Comparison of ENCODE assay signal across 8 cellular contexts in the genomic region with DNA sequence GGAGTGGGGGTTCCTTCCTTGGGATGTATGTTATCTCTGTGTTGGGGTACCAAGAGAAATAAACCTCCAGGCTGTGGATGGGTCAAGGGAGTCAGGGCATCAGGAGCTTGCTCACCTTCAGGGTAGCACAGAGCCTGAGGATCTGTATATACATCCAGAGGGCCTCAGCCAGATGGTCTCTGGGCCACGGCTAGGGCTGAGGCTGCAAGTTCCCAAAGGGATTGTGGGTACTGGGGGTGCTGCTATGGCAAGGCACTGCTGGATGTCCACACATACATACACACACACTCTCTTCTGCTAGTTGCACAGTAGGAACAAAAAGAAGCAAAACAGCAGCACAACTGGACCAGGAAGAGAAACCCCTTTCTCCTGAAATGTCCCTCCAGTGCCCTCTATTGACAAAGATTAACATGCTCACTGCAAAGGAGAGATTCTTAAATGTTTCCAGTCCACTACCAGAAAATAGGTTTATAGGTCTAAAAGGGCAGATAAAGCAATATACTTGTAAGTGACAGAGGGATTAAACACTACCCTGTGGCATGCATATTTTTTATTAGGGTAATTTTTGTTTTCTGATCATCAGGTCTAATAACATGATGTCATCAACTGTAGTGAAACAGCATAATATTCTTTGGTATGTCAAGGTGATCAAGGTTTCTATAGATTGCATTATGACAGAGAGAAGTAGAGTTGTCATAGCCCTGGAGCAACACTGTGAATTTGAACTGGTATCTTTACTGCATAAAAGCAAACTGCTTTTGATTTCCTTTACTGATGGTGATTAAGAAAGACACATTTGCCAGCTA. TPM values are rescaled to one million over a fixed set of nuclear protein-coding genes. Genes with fewer than 3 reads are reported as not detected.
DNase-seq lines count a peak whose midpoint lies in the region; ATAC-seq, FAIRE-seq and TF ChIP-seq lines count a peak whose summit lies in the region.
"Had no signal": no experiment of that assay in that cellular context is flagged by ENCODE, and none has a peak within 500 bp of the region (broad histone marks: within the 10 kb centered on the region; RNA-seq: fewer than 3 reads in every experiment).

No MANE protein-coding gene starts in this region.

- H3K79me2 ChIP-seq in GM12878 (ENCODE audit: control insufficient read depth, insufficient read depth, low read length): no peaks in the 10 kb centered on the region

- H3K27me3 ChIP-seq in GM12878 (replicated peaks in 1 of 2; ENCODE audit: control insufficient read depth in 2 of 2, insufficient read depth in 2 of 2, low read length in 1 of 2): no peaks in the 10 kb centered on the region; a peak in 1 of 4 replicates
- no peaks in the 10 kb centered on the region for H3K27me3 ChIP-seq in pancreas
- H3K27me3 ChIP-seq: SJCRH30 had no signal

- H3K9ac ChIP-seq in GM12878 (ENCODE audit: control insufficient read depth, insufficient read depth, low read length): no peak overlapping the region

- TF ChIP-seq CTCF in GM12878 (IDR thresholded peaks at IDR 0.05 in 2 of 3, conservative IDR thresholded peaks at IDR 0.05 in 1 of 3; ENCODE audit: control insufficient read depth in 2 of 3, extremely low read depth in 1 of 3, insufficient read depth in 1 of 3, low read depth in 3 of 3, low read length in 3 of 3): peak; percentile 38 to 50 (median 43); a peak in 4 of 6 replicates
- peak in 3 of 4 donors; percentile 16 to 30 (median 29) for TF ChIP-seq CTCF in pancreas (IDR thresholded peaks at IDR 0.05)

- 14% methylated on average over 1 of the region's 1 CpG for WGBS in GM12878 (ENCODE audit: insufficient coverage, insufficient replicate concordance, low lambda C conversion rate, missing lambda C conversion rate)
- 90 to 94% methylated on average over 1 of the region's 1 CpG for WGBS in pancreas, 2 donors

- peak overlapping the region; percentile 41; the same call in 1 of the 2 replicates for H2AFZ ChIP-seq in GM12878 (ENCODE audit: control insufficient read depth, low read depth, low read length)

- no peak overlapping the region for H3K27ac ChIP-seq in GM12878 (ENCODE audit: control insufficient read depth, insufficient read depth)
- H3K27ac ChIP-seq in pancreas: no peak overlapping the region
- H3K27ac ChIP-seq: SJCRH30 had no signal

- DNase-seq in GM18507 (ENCODE audit: extremely low spot score, insufficient read length, low read depth): no peak
- DNase-seq in GM12878 (ENCODE audit: low read depth, low spot score): no peak
- DNase-seq in pancreas: no peak
- no peak for DNase-seq in cerebellar cortex (ENCODE audit: low spot score)
- no peak for DNase-seq in activated CD4-positive, alpha-beta T cell treated with anti-CD3 and anti-CD28 coated beads, Interleukin-2, amount 50 U/mL, for 1 hour

- TF ChIP-seq RAD21 in GM12878 (IDR thresholded peaks at IDR 0.05; ENCODE audit: insufficient read depth, low read depth, low read length): peak; percentile 51

- H3K4me1 ChIP-seq in GM12878 (ENCODE audit: control insufficient read depth, insufficient read depth, low read length) (no peaks in the 10 kb centered on the region), pancreas (no peaks in the 10 kb centered on the region)
- H3K4me1 ChIP-seq: SJCRH30 had no signal

- BruUV-seq in GM12878 (replicated peaks; lab: Mats Ljungman, UMichigan): no TSS peak

- H3K36me3 ChIP-seq in GM12878 (ENCODE audit: control insufficient read depth in 2 of 2, insufficient read depth in 2 of 2, low read length in 1 of 2): no peaks in the 10 kb centered on the region
- no peaks in the 10 kb centered on the region for H3K36me3 ChIP-seq in pancreas
- H3K36me3 ChIP-seq: SJCRH30 had no signal

- TF ChIP-seq POLR2A in GM12878 (IDR thresholded peaks at IDR 0.05; ENCODE audit: low read depth, low read length): no peak

- intact Hi-C loops in GM12878 (cut with micrococcal nuclease; ENCODE audit: unreplicated experiment): loop anchor here (5.0 kb wide), 3 partner anchors 147 to 628 kb away; no protein-coding TSS in a partner anchor
- intact Hi-C loops in pancreas (cut with DNase I): no loop called here

- RAD21 ChIA-PET in GM12878 (lab: Charles Lee; ENCODE audit: unreplicated experiment): interaction anchor here (0.6 to 1.9 kb wide), 4 partner anchors 15 to 956 kb away, joined by 3 to 8 read pairs (median 3); no protein-coding TSS in a partner anchor

- no peaks in the 10 kb centered on the region for H4K20me1 ChIP-seq in GM12878 (ENCODE audit: control insufficient read depth, insufficient read depth)

- no peak for TF ChIP-seq EP300 in GM12878 (IDR thresholded peaks at IDR 0.05; ENCODE audit: borderline replicate concordance in 1 of 2, control insufficient read depth in 1 of 2, low read depth in 2 of 2, low read length in 2 of 2)

- POLR2A ChIA-PET in GM12878 (lab: Charles Lee): no interaction called here

- CTCF ChIA-PET in GM12878 (lab: Yijun Ruan, JAX): interaction anchor here (0.9 to 1.3 kb wide), 6 partner anchors 18 to 625 kb away, joined by 3 to 6 read pairs (median 4); no protein-coding TSS in a partner anchor

- H3K4me3 ChIP-seq in GM12878 (no peak overlapping the region), pancreas (no peak overlapping the region)
- H3K4me3 ChIP-seq: SJCRH30 had no signal

- SMC1A ChIA-PET in GM12878 (lab: Charles Lee; ENCODE audit: uncharacterized antibody, unreplicated experiment): interaction anchor here (0.8 to 1.5 kb wide), 4 partner anchors 10 to 693 kb away, joined by 3 to 4 read pairs (median 3); no protein-coding TSS in a partner anchor

- ATAC-seq in HG03439 (IDR thresholded peaks at IDR 0.05; ENCODE audit: unreplicated experiment) (peak; percentile 57), GM12878 (peak; percentile 87), pancreas (peak in 3 of 4 donors; percentile 59 to 76 (median 75)), HG03457 (IDR thresholded peaks at IDR 0.05; ENCODE audit: unreplicated experiment) (no peak)

- FAIRE-seq in GM18507 (lab: Jason Lieb, UNC): peak; percentile 15
- peak; percentile 78 for FAIRE-seq in GM12878 (lab: Jason Lieb, UNC)
- no peak for FAIRE-seq in pancreas (lab: Jason Lieb, UNC)

- in situ Hi-C loops in GM12878 (cut with MboI): loop anchor here (25.0 kb wide), 1 partner anchor 618 kb away; no protein-coding TSS in a partner anchor

- no peaks in the 10 kb centered on the region for H3K9me3 ChIP-seq in GM12878 (replicated peaks; ENCODE audit: control insufficient read depth, insufficient read depth, low read length)
- no peaks in the 10 kb centered on the region for H3K9me3 ChIP-seq in pancreas
- H3K9me3 ChIP-seq: SJCRH30 had no signal

- no peak overlapping the region for H3K4me2 ChIP-seq in GM12878 (ENCODE audit: control insufficient read depth, insufficient read depth)

TF ChIP-seq in GM12878, 131 proteins besides CTCF, POLR2A, EP300 and RAD21 (continues in another document):
- TF ChIP-seq KAT2A (conservative IDR thresholded peaks at IDR 0.05; ENCODE audit: control insufficient read depth, low read depth, low read length): no peak
- TF ChIP-seq, protein P1, sequence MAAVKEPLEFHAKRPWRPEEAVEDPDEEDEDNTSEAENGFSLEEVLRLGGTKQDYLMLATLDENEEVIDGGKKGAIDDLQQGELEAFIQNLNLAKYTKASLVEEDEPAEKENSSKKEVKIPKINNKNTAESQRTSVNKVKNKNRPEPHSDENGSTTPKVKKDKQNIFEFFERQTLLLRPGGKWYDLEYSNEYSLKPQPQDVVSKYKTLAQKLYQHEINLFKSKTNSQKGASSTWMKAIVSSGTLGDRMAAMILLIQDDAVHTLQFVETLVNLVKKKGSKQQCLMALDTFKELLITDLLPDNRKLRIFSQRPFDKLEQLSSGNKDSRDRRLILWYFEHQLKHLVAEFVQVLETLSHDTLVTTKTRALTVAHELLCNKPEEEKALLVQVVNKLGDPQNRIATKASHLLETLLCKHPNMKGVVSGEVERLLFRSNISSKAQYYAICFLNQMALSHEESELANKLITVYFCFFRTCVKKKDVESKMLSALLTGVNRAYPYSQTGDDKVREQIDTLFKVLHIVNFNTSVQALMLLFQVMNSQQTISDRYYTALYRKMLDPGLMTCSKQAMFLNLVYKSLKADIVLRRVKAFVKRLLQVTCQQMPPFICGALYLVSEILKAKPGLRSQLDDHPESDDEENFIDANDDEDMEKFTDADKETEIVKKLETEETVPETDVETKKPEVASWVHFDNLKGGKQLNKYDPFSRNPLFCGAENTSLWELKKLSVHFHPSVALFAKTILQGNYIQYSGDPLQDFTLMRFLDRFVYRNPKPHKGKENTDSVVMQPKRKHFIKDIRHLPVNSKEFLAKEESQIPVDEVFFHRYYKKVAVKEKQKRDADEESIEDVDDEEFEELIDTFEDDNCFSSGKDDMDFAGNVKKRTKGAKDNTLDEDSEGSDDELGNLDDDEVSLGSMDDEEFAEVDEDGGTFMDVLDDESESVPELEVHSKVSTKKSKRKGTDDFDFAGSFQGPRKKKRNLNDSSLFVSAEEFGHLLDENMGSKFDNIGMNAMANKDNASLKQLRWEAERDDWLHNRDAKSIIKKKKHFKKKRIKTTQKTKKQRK (IDR thresholded peaks at IDR 0.05; ENCODE audit: low read depth, low read length): no peak
- peak; percentile 46 for TF ChIP-seq ATF7 (IDR thresholded peaks at IDR 0.05; ENCODE audit: low read depth)
- TF ChIP-seq MYB (IDR thresholded peaks at IDR 0.05; ENCODE audit: borderline replicate concordance, low read depth, low read length): no peak
- TF ChIP-seq ZBED1 (IDR thresholded peaks at IDR 0.05; ENCODE audit: borderline replicate concordance): no peak
- no peak for TF ChIP-seq POU2F2 (IDR thresholded peaks at IDR 0.05; ENCODE audit: borderline replicate concordance, low read depth, low read length)
- no peak for TF ChIP-seq NR2F1 (conservative IDR thresholded peaks at IDR 0.05)
- TF ChIP-seq SREBF2 (IDR thresholded peaks at IDR 0.05; ENCODE audit: low read length): no peak
- no peak for TF ChIP-seq GATAD2B (conservative IDR thresholded peaks at IDR 0.05; ENCODE audit: low read depth)

RNA-seq across cellular contexts. Expression of a gene that starts 56.3 kb away (rescaled TPM):
- 42.4 and 43.1 TPM in 2 replicates for total RNA-seq in GM12878 (2013; cell fraction: nucleolus; rRNA removed)
- 0.71 and 0.79 TPM in 2 replicates for total RNA-seq in GM12878 (2014; rRNA removed)
- 1.4 and 1.5 TPM in 2 replicates for total RNA-seq in GM12878 (2014; rRNA removed; fragmentation: Illumina TruSeq; extraction: Trizol)
- 0.80 and 0.93 TPM in 2 replicates for total RNA-seq in GM12878 (2021)
- not detected for polyA plus RNA-seq in GM12878 (2011; ENCODE audit: low read depth)
- 3.5 and 3.6 TPM in 2 replicates for polyA plus RNA-seq in GM12878 (2011; rRNA removed)
- 2.5 and 3.0 TPM in 2 replicates for polyA plus RNA-seq in GM12878 (2011; cell fraction: cytosol; rRNA removed)
- polyA plus RNA-seq in GM12878 (2011; cell fraction: nucleus; rRNA removed): 7.8 and 8.7 TPM in 2 replicates
- 0.18 TPM in 1 of 2 replicates, not detected in the other for polyA plus RNA-seq in GM12878 (2012)
- polyA plus RNA-seq in GM12878 (2014; fragmentation: Illumina TruSeq; extraction: Trizol): 0.93 and 1.2 TPM in 2 replicates
- polyA plus RNA-seq in GM12878 (2014; fragmentation: Nextera tagmentation; extraction: Ambion mirVana): under 1 TPM; 0.47 to 0.60 TPM
- 1.1 TPM in 2 replicates for polyA plus RNA-seq in GM12878 (2014; rRNA removed)
- polyA plus RNA-seq in GM12878 (2016; fragmentation: Nextera tagmentation; extraction: Ambion mirVana): under 1 TPM; 0.21 TPM
- 8.5 and 9.4 TPM in 2 replicates for polyA minus RNA-seq in GM12878 (2011; rRNA and poly(A)+ RNA removed)
- 2.3 and 2.5 TPM in 2 replicates for polyA minus RNA-seq in GM12878 (2011; cell fraction: cytosol; rRNA and poly(A)+ RNA removed)
- polyA minus RNA-seq in GM12878 (2011; cell fraction: nucleus; rRNA and poly(A)+ RNA removed): 13.4 and 23.0 TPM in 2 replicates
- 1 to 10 TPM; 1.5 to 3.2 (median 2.6) TPM for total RNA-seq in pancreas
- 1 to 10 TPM; 1.1 to 3.4 TPM for polyA plus RNA-seq in pancreas
- total RNA-seq: SJCRH30 had no signal
